Comparison of ENCODE assay signal across 8 cellular contexts in genomic region chrX:19912-20571, GRCh38.
A peak's percentile ranks its signal among the peaks of the same experiment; 100 is the strongest.
DNase-seq lines count a peak whose midpoint lies in the region; ATAC-seq and TF ChIP-seq lines count a peak whose summit lies in the region.

No MANE protein-coding gene starts in this region.

- no peak overlapping the region for H3K9ac ChIP-seq in subcutaneous abdominal adipose tissue (ENCODE audit: low read length in 5 of 5)

- H3K27ac ChIP-seq in RWPE2 (ENCODE audit: poor library complexity, severe bottlenecking) (peak overlapping the region; percentile 29), esophagus squamous epithelium (peak overlapping the region in 1 of 4 donors; percentile 42), subcutaneous abdominal adipose tissue (ENCODE audit: low read depth, low read length) (no peak overlapping the region)

- no peak for TF ChIP-seq POLR2A in esophagus squamous epithelium (IDR thresholded peaks at IDR 0.05)

- intact Hi-C loops in activated CD4-positive, alpha-beta T cell treated with anti-CD3 and anti-CD28 coated beads, Interleukin-2, amount 10 ng/mL, durations not matched to agents 24 days and 14 days (cut with micrococcal nuclease), result no loop called here
- intact Hi-C loops in esophagus squamous epithelium (cut with DNase I), result no loop called here

- WGBS in esophagus squamous epithelium, 2 donors, result 40 to 51% methylated on average over 2 to 34 of the region's 56 CpGs

- H3K27me3 Mint-ChIP-seq in activated CD4-positive, alpha-beta T cell treated with anti-CD3 and anti-CD28 coated beads, Interleukin-2, amount 10 ng/mL, durations not matched to agents 24 days and 14 days, result peaks cover 3% of the 10 kb centered on the region

- H3K4me3 ChIP-seq in RWPE2 (ENCODE audit: severe bottlenecking) (peak overlapping the region; percentile 47), esophagus squamous epithelium (peak overlapping the region in 3 of 4 donors; percentile 35 to 61 (median 49)), subcutaneous abdominal adipose tissue (ENCODE audit: low read depth in 1 of 5, low read length in 5 of 5) (peak overlapping the region in 4 of 5 donors; percentile 25 to 57 (median 41))

- no peaks in the 10 kb centered on the region for H3K36me3 Mint-ChIP-seq in activated CD4-positive, alpha-beta T cell treated with anti-CD3 and anti-CD28 coated beads, Interleukin-2, amount 10 ng/mL, durations not matched to agents 24 days and 14 days (ENCODE audit: low read depth)

- ATAC-seq in RWPE2 (ENCODE audit: low read depth), result no peak; the same call in 2 of the 3 replicates
- ATAC-seq in HG03280 (IDR thresholded peaks at IDR 0.05; ENCODE audit: unreplicated experiment), result no peak

- peak overlapping the region; percentile 87 for H3K4me3 Mint-ChIP-seq in activated CD4-positive, alpha-beta T cell treated with anti-CD3 and anti-CD28 coated beads, Interleukin-2, amount 10 ng/mL, durations not matched to agents 24 days and 14 days

- H3K27me3 ChIP-seq in RWPE2 (ENCODE audit: insufficient read depth, poor library complexity, severe bottlenecking) (no peaks in the 10 kb centered on the region), esophagus squamous epithelium (no peaks in the 10 kb centered on the region), subcutaneous abdominal adipose tissue (ENCODE audit: control insufficient read depth in 5 of 5, insufficient read depth in 4 of 5, low read length in 5 of 5) (peaks cover 0 to 3% (median 0%) of the 10 kb centered on the region in 5 donors)

- H3K9me3 Mint-ChIP-seq in activated CD4-positive, alpha-beta T cell treated with anti-CD3 and anti-CD28 coated beads, Interleukin-2, amount 10 ng/mL, durations not matched to agents 24 days and 14 days, result no peaks in the 10 kb centered on the region

- TF ChIP-seq CTCF in RWPE2 (IDR thresholded peaks at IDR 0.05; ENCODE audit: poor library complexity, severe bottlenecking) (peak; percentile 39), esophagus squamous epithelium (IDR thresholded peaks at IDR 0.05) (no peak)

- H3K36me3 ChIP-seq in RWPE2 (ENCODE audit: low read depth) (no peaks in the 10 kb centered on the region), esophagus squamous epithelium (no peaks in the 10 kb centered on the region), subcutaneous abdominal adipose tissue (ENCODE audit: control insufficient read depth in 5 of 5, insufficient read depth in 5 of 5, low read length in 5 of 5) (no peaks in the 10 kb centered on the region)

- H3K9me3 ChIP-seq in RWPE2 (ENCODE audit: severe bottlenecking) (no peaks in the 10 kb centered on the region), esophagus squamous epithelium (no peaks in the 10 kb centered on the region), subcutaneous abdominal adipose tissue (ENCODE audit: control insufficient read depth in 5 of 5, low read length in 5 of 5) (no peaks in the 10 kb centered on the region)

- H3K4me1 ChIP-seq in RWPE2 (ENCODE audit: insufficient read depth, poor library complexity, severe bottlenecking), result no peaks in the 10 kb centered on the region
- peaks cover 0 to 5% (median 0%) of the 10 kb centered on the region in 3 donors for H3K4me1 ChIP-seq in esophagus squamous epithelium
- peaks cover 0 to 4% (median 0%) of the 10 kb centered on the region in 5 donors for H3K4me1 ChIP-seq in subcutaneous abdominal adipose tissue (ENCODE audit: control insufficient read depth in 5 of 5, insufficient read depth in 5 of 5, low read length in 5 of 5)

- peak overlapping the region; percentile 94 for H3K27ac Mint-ChIP-seq in activated CD4-positive, alpha-beta T cell treated with anti-CD3 and anti-CD28 coated beads, Interleukin-2, amount 10 ng/mL, durations not matched to agents 24 days and 14 days

- H3K4me1 Mint-ChIP-seq in activated CD4-positive, alpha-beta T cell treated with anti-CD3 and anti-CD28 coated beads, Interleukin-2, amount 10 ng/mL, durations not matched to agents 24 days and 14 days, result peaks cover 3% of the 10 kb centered on the region

- peak; percentile 67 for DNase-seq in activated CD4-positive, alpha-beta T cell treated with anti-CD3 and anti-CD28 coated beads, Interleukin-2, amount 10 ng/mL, durations not matched to agents 24 days and 14 days
- no peak for DNase-seq in activated CD4-positive, alpha-beta T cell treated with anti-CD3 and anti-CD28 coated beads for 48 hours
- peak; percentile 22 for DNase-seq in RWPE2 (ENCODE audit: low spot score)
- no peak for DNase-seq in esophagus squamous epithelium (lab: John Stamatoyannopoulos, UW)
- no peak for DNase-seq in NCI-H2227 treated with DMSO at 0.1 percent for 48 hours (lab: John Stamatoyannopoulos, UW)
- no peak for DNase-seq in NCI-H1694 treated with DMSO at 0.1 percent for 48 hours (lab: John Stamatoyannopoulos, UW)

Comparison
In these comparisons a context has a peak if more than half of its experiments do, and no peak if none do; other contexts are left out.
1. DNase-seq: peak in activated CD4-positive, alpha-beta T cell treated with anti-CD3 and anti-CD28 coated beads, Interleukin-2, amount 10 ng/mL, durations not matched to agents 24 days and 14 days (single experiment) and RWPE2 (single experiment); none in activated CD4-positive, alpha-beta T cell treated with anti-CD3 and anti-CD28 coated beads for 48 hours (single experiment), esophagus squamous epithelium (single experiment), NCI-H2227 treated with DMSO at 0.1 percent for 48 hours (single experiment) and NCI-H1694 treated with DMSO at 0.1 percent for 48 hours (single experiment).
2. Peak in every context shown above with its lines, with median percentiles within 50 percentile points of each other: H3K4me3 ChIP-seq.